In the genomic region with DNA sequence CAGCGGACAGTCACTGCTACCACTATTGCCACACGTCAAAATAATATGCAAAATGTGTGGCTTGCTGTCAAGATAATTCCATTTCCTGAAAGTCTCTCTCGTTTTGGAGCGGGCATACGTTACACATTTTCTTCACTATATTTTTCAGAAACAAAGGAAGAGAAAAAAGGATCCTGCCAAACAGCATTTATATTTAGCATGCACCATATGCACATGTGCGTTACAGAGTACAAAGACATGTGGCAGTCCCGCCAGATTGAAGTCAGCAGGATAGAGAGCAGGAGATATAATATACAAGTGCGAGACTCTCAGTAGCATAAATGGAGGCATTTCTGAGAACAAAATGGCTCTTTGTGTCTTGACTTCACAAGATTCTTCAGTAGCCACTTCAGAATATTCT, we compare ENCODE assay signal across 23 cellular contexts.
A peak's percentile ranks its signal among the peaks of the same experiment; 100 is the strongest.
DNase-seq lines count a peak whose midpoint lies in the region; ATAC-seq and TF ChIP-seq lines count a peak whose summit lies in the region.
"Had no signal": no experiment of that assay in that cellular context is flagged by ENCODE, and none has a peak within 500 bp of the region (broad histone marks: within the 10 kb centered on the region; RNA-seq: fewer than 3 reads in every experiment).

No MANE protein-coding gene starts in this region.

- DNase-seq in Ammon's horn (ENCODE audit: low spot score): peak; percentile 37
- DNase-seq in RWPE2 (ENCODE audit: low spot score): no peak
- DNase-seq in inferior parietal cortex (ENCODE audit: extremely low spot score): peak; percentile 58
- DNase-seq in superior temporal gyrus (ENCODE audit: extremely low spot score): peak; percentile 61
- DNase-seq in COLO668 (lab: John Stamatoyannopoulos, UW; ENCODE audit: unreplicated experiment): no peak
- DNase-seq in iPS-NIHi11 (ENCODE audit: low spot score): no peak
- DNase-seq in GM19238 (ENCODE audit: insufficient read length, low spot score): no peak
- DNase-seq: AML-193; CD8-positive, alpha-beta T cell; COR-L47; DMS 273 treated with DMSO at 0.1 percent for 48 hours; DMS53; DND-41; EL; GOT3; H7; HFFc6; IMR-90 had no signal

- H3K27me3 ChIP-seq in RWPE2 (ENCODE audit: insufficient read depth, poor library complexity, severe bottlenecking): no peaks in the 10 kb centered on the region
- H3K27me3 ChIP-seq: BLaER1 treated with 17β-estradiol and CSF1 and Interleukin-3, amounts not matched to agents 10 nM and 100 nM had no signal

- no peaks in the 10 kb centered on the region for H3K36me3 ChIP-seq in RWPE2 (ENCODE audit: low read depth)
- H3K36me3 ChIP-seq: BLaER1 treated with 17β-estradiol and CSF1 and Interleukin-3, amounts not matched to agents 10 nM and 100 nM had no signal

- no peaks in the 10 kb centered on the region for H3K9me3 ChIP-seq in RWPE2 (ENCODE audit: severe bottlenecking)
- H3K9me3 ChIP-seq: A549; BLaER1 treated with 17β-estradiol and CSF1 and Interleukin-3, amounts not matched to agents 10 nM and 100 nM had no signal

- ATAC-seq in RWPE2 (ENCODE audit: low read depth): no peak
- ATAC-seq: A549; CD8-positive, alpha-beta T cell; HCT116; K562 had no signal

- H3K4me3 ChIP-seq in RWPE2 (ENCODE audit: severe bottlenecking): no peak overlapping the region
- H3K4me3 ChIP-seq: A549; BLaER1 treated with 17β-estradiol and CSF1 and Interleukin-3, amounts not matched to agents 10 nM and 100 nM; K562 had no signal

- peaks cover 33% of the 10 kb centered on the region for H3K4me1 ChIP-seq in RWPE2 (ENCODE audit: insufficient read depth, poor library complexity, severe bottlenecking)
- H3K4me1 ChIP-seq: A549 had no signal

- TF ChIP-seq CTCF in RWPE2 (IDR thresholded peaks at IDR 0.05; ENCODE audit: poor library complexity, severe bottlenecking): no peak

- H3K27ac ChIP-seq in RWPE2 (ENCODE audit: poor library complexity, severe bottlenecking): peak overlapping the region; percentile 75
- H3K27ac ChIP-seq: 22Rv1; A549; BLaER1 treated with 17β-estradiol and CSF1 and Interleukin-3, amounts not matched to agents 10 nM and 100 nM had no signal

Comparison
In these comparisons a context has a peak if more than half of its experiments do, and no peak if none do; other contexts are left out.
1. DNase-seq: peak in Ammon's horn (single experiment), inferior parietal cortex (single experiment) and superior temporal gyrus (single experiment); none in RWPE2 (single experiment), COLO668 (single experiment), iPS-NIHi11 (single experiment) and GM19238 (single experiment).